Comparison of ENCODE assay signal across 25 cellular contexts in the genomic region with DNA sequence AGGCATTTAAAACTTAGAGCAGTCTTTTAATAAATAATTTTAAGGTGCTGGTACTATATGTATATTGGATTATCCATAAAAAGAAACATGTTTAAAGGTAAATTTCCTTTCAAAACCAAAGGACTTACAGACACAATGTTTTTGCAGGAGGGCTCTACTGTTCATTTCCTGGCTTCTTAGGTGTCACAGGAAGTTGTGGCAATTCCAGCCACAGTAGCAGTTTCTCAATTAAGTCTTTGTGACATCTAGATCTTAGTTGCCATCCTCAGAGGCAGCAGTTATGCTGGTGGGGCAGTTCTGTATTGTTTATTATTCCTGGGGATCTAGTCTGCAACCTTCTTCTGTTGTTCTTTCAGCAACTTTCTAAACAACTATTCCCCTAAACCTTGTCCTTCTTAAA.
"Had no signal": no experiment of that assay in that cellular context is flagged by ENCODE, and none has a peak within 500 bp of the region (broad histone marks: within the 10 kb centered on the region; RNA-seq: fewer than 3 reads in every experiment).

No MANE protein-coding gene starts in this region.

- H3K4me1 ChIP-seq: foreskin keratinocyte, left ventricle myocardium inferior, lower lobe of right lung, neural progenitor cell, stomach, transverse colon had no signal

- H3K4me3 Mint-ChIP-seq: endodermal cell; memory B cell; mesothelial cell of epicardium; natural killer cell treated with Interleukin-12 subunit alpha and Interleukin-12 subunit beta and Interleukin-15 and Interleukin-18, amount 100 ng/mL, for 72 hours; neural progenitor cell had no signal

- ATAC-seq: foreskin keratinocyte; left cardiac atrium; lower lobe of right lung; natural killer cell treated with Interleukin-12 subunit alpha and Interleukin-12 subunit beta and Interleukin-15 and Interleukin-18, amount 100 ng/mL, for 72 hours; right cardiac atrium had no signal

- H3K9me3 ChIP-seq: left ventricle myocardium inferior, lower lobe of right lung, ovary, stomach, thoracic aorta, transverse colon had no signal

- H2AFZ ChIP-seq: hepatocyte, neural progenitor cell had no signal

- H3K79me2 ChIP-seq: hepatocyte had no signal

- H3K36me3 Mint-ChIP-seq: memory B cell; mesothelial cell of epicardium; natural killer cell treated with Interleukin-12 subunit alpha and Interleukin-12 subunit beta and Interleukin-15 and Interleukin-18, amount 100 ng/mL, for 72 hours; neural progenitor cell had no signal

- H3K36me3 ChIP-seq: left ventricle myocardium inferior, lower lobe of right lung, neural progenitor cell, ovary, stomach, thoracic aorta, transverse colon had no signal

- H3K4me2 ChIP-seq: hepatocyte, neural progenitor cell had no signal

- H3K9ac ChIP-seq: neural progenitor cell had no signal

- H3K27me3 ChIP-seq: foreskin keratinocyte, hepatocyte, neural progenitor cell, ovary, stomach, transverse colon had no signal

- H3K27me3 Mint-ChIP-seq: memory B cell; natural killer cell treated with Interleukin-12 subunit alpha and Interleukin-12 subunit beta and Interleukin-15 and Interleukin-18, amount 100 ng/mL, for 72 hours; progenitor cell of endocrine pancreas had no signal

- H3K27ac Mint-ChIP-seq: endodermal cell; memory B cell; mesothelial cell of epicardium; natural killer cell treated with Interleukin-12 subunit alpha and Interleukin-12 subunit beta and Interleukin-15 and Interleukin-18, amount 100 ng/mL, for 72 hours; neural progenitor cell; progenitor cell of endocrine pancreas had no signal

- DNase-seq: dermis blood vessel endothelial cell; endodermal cell; erythroblast; foreskin keratinocyte; head of caudate nucleus; kidney; left cardiac atrium; left ventricle myocardium inferior; lower lobe of right lung; nucleus accumbens; ovary; right cardiac atrium; small intestine; stimulated activated CD4-positive, alpha-beta T cell treated with anti-CD3 and anti-CD28 coated beads, Interleukin-12 subunit alpha, Interleukin-12 subunit beta, amount 100 ng/mL, for 4 hours; stimulated activated naive CD4-positive, alpha-beta T cell; stomach; substantia nigra; transverse colon had no signal

- H3K9me3 Mint-ChIP-seq: endodermal cell, memory B cell, mesothelial cell of epicardium, neural progenitor cell had no signal

- H3K4me1 Mint-ChIP-seq: memory B cell, mesothelial cell of epicardium, neural progenitor cell had no signal

- H3K4me3 ChIP-seq: hepatocyte, left ventricle myocardium inferior, lower lobe of right lung, neural progenitor cell, ovary, stomach, thoracic aorta, transverse colon had no signal
